8 cellular contexts compared by ENCODE assay signal in genomic region chr6:31621320-31621939, GRCh38. TPM values are rescaled to one million over a fixed set of nuclear protein-coding genes. Genes with fewer than 3 reads are reported as not detected.
DNase-seq lines count a peak whose midpoint lies in the region; TF ChIP-seq lines count a peak whose summit lies in the region.

No MANE protein-coding gene starts in this region.

- H3K9me3 Mint-ChIP-seq in activated naive CD8-positive, alpha-beta T cell treated with anti-CD3 and anti-CD28 coated beads for 36 hours: no peaks in the 10 kb centered on the region

- peaks cover 16 to 28% (median 23%) of the 10 kb centered on the region in 4 donors for H3K4me1 ChIP-seq in stomach

- intact Hi-C loops in stomach (cut with DNase I; ENCODE audit: low total_unique reads): no loop called here

- H3K36me3 ChIP-seq in stomach: peaks cover 31 to 40% (median 38%) of the 10 kb centered on the region in 4 donors

- H3K36me3 Mint-ChIP-seq in activated naive CD8-positive, alpha-beta T cell treated with anti-CD3 and anti-CD28 coated beads for 36 hours: peaks cover 61% of the 10 kb centered on the region

- H3K4me3 ChIP-seq in stomach: peak overlapping the region; percentile 70 to 95 (median 90)

- peak overlapping the region; percentile 97 for H3K27ac Mint-ChIP-seq in activated naive CD8-positive, alpha-beta T cell treated with anti-CD3 and anti-CD28 coated beads for 36 hours

- no peak for TF ChIP-seq CTCF in stomach (IDR thresholded peaks at IDR 0.05)

- peaks cover 31% of the 10 kb centered on the region for H3K4me1 Mint-ChIP-seq in activated naive CD8-positive, alpha-beta T cell treated with anti-CD3 and anti-CD28 coated beads for 36 hours

- H3K27ac ChIP-seq in stomach: peak overlapping the region; percentile 96 to 99 (median 98)

- H3K9me3 ChIP-seq in stomach: no peaks in the 10 kb centered on the region

- TF ChIP-seq EP300 in stomach (IDR thresholded peaks at IDR 0.05): no peak

- DNase-seq in NCI-H748 (lab: John Stamatoyannopoulos, UW; ENCODE audit: unreplicated experiment): peak; percentile 23
- DNase-seq in NCI-H748 treated with DMSO at 0.1 percent for 48 hours (lab: John Stamatoyannopoulos, UW): no peak
- no peak for DNase-seq in activated naive CD8-positive, alpha-beta T cell treated with anti-CD3 and anti-CD28 coated beads for 36 hours
- DNase-seq in inferior parietal cortex (ENCODE audit: extremely low spot score): peak; percentile 12
- DNase-seq in stomach: no peak
- no peak for DNase-seq in NCI-H1417 treated with DMSO at 0.1 percent for 48 hours (lab: John Stamatoyannopoulos, UW)
- no peak for DNase-seq in nucleus accumbens (lab: John Stamatoyannopoulos, UW)
- no peak for DNase-seq in SKM-1 treated with dmso at 0.1 percent for 144 hours (lab: John Stamatoyannopoulos, UW; ENCODE audit: unreplicated experiment)

- peaks cover 4% of the 10 kb centered on the region for H3K27me3 Mint-ChIP-seq in activated naive CD8-positive, alpha-beta T cell treated with anti-CD3 and anti-CD28 coated beads for 36 hours

- WGBS in stomach, 5 donors: 4 to 10% (median 8%) methylated on average over 15 of the region's 15 CpGs

- TF ChIP-seq POLR2A in stomach (IDR thresholded peaks at IDR 0.05): no peak

- H3K27me3 ChIP-seq in stomach: no peaks in the 10 kb centered on the region

- H3K4me3 Mint-ChIP-seq in activated naive CD8-positive, alpha-beta T cell treated with anti-CD3 and anti-CD28 coated beads for 36 hours: peak overlapping the region; percentile 85

RNA-seq across cellular contexts. Expression of gene PRRC2A, which starts 0.9 kb away (rescaled TPM):
- total RNA-seq in activated naive CD8-positive, alpha-beta T cell treated with anti-CD3 and anti-CD28 coated beads for 36 hours: 100 to 1,000 TPM; 244 to 252 TPM
- 100 to 1,000 TPM in 3 of 5 donors, 10 to 100 TPM in 2; 49.4 to 125 (median 107) TPM for total RNA-seq in stomach
- 100 to 1,000 TPM in 1 of 3 donors, 10 to 100 TPM in 2; 56.4 to 109 (median 80.8) TPM for polyA plus RNA-seq in stomach

RNA-seq across cellular contexts. Expression of gene AIF1, which starts 6.4 kb away (rescaled TPM):
- 100 to 1,000 TPM; 150 to 157 TPM for total RNA-seq in activated naive CD8-positive, alpha-beta T cell treated with anti-CD3 and anti-CD28 coated beads for 36 hours
- total RNA-seq in stomach: 10 to 100 TPM in 2 of 5 donors, 1 to 10 TPM in 2, not detected in 1; 3.2 to 38.3 (median 15.6) TPM
- polyA plus RNA-seq in stomach: 10 to 100 TPM; 28.2 to 74.2 (median 68.7) TPM

RNA-seq across cellular contexts. Expression of gene NCR3, which starts 28.6 kb away (rescaled TPM):
- total RNA-seq in activated naive CD8-positive, alpha-beta T cell treated with anti-CD3 and anti-CD28 coated beads for 36 hours: 10 to 100 TPM; 28.7 to 31.2 TPM
- not detected for total RNA-seq in stomach
- under 1 TPM in 1 of 3 donors, not detected in 2; 0.25 TPM for polyA plus RNA-seq in stomach

RNA-seq across cellular contexts. Expression of gene BAG6, which starts 31.0 kb away (rescaled TPM):
- total RNA-seq in activated naive CD8-positive, alpha-beta T cell treated with anti-CD3 and anti-CD28 coated beads for 36 hours: 100 to 1,000 TPM; 244 to 246 TPM
- 100 to 1,000 TPM; 111 to 169 (median 141) TPM for total RNA-seq in stomach
- polyA plus RNA-seq in stomach: 100 to 1,000 TPM; 157 to 287 (median 180) TPM

RNA-seq across cellular contexts. Expression of gene APOM, which starts 34.3 kb away (rescaled TPM):
- 1 to 10 TPM; 5.1 to 5.7 TPM for total RNA-seq in activated naive CD8-positive, alpha-beta T cell treated with anti-CD3 and anti-CD28 coated beads for 36 hours
- total RNA-seq in stomach: 1 to 10 TPM in 2 of 5 donors, not detected in 3; 1.3 to 1.9 TPM
- 10 to 100 TPM in 1 of 3 donors, 1 to 10 TPM in 2; 6.4 to 14.2 (median 6.5) TPM for polyA plus RNA-seq in stomach

Comparison
In these comparisons a context has a peak if more than half of its experiments do, and no peak if none do; other contexts are left out.
1. DNase-seq: peak in NCI-H748 (single experiment) and inferior parietal cortex (single experiment); none in NCI-H748 treated with DMSO at 0.1 percent for 48 hours (single experiment), activated naive CD8-positive, alpha-beta T cell treated with anti-CD3 and anti-CD28 coated beads for 36 hours (single experiment), stomach (single experiment), NCI-H1417 treated with DMSO at 0.1 percent for 48 hours (single experiment), nucleus accumbens (0 of 56) and SKM-1 treated with dmso at 0.1 percent for 144 hours (single experiment).
2. RNA of gene NCR3, which starts 28.6 kb away (total RNA-seq): 28.7 to 31.2 TPM in activated naive CD8-positive, alpha-beta T cell treated with anti-CD3 and anti-CD28 coated beads for 36 hours; not detected in stomach; every median in the first group is over 10 times any median in the second.